Comparison of ENCODE assay signal across 12 cellular contexts in genomic region chr3:17810759-17811158, GRCh38.
A peak's percentile ranks its signal among the peaks of the same experiment; 100 is the strongest.
DNase-seq lines count a peak whose midpoint lies in the region; ATAC-seq, FAIRE-seq and TF ChIP-seq lines count a peak whose summit lies in the region.
"Had no signal": no experiment of that assay in that cellular context is flagged by ENCODE, and none has a peak within 500 bp of the region (broad histone marks: within the 10 kb centered on the region; RNA-seq: fewer than 3 reads in every experiment).

No MANE protein-coding gene starts in this region.

- H3K27me3 ChIP-seq in BE2C: no peaks in the 10 kb centered on the region
- H3K27me3 ChIP-seq in astrocyte (ENCODE audit: insufficient read depth, low read length): no peaks in the 10 kb centered on the region

- H3K36me3 Mint-ChIP-seq in astrocyte (ENCODE audit: low read depth, unreplicated experiment): no peaks in the 10 kb centered on the region
- H3K36me3 Mint-ChIP-seq in naive thymus-derived CD8-positive, alpha-beta T cell: no peaks in the 10 kb centered on the region

- no peak overlapping the region for H3K9ac ChIP-seq in astrocyte (ENCODE audit: low read length)

- POLR2A ChIA-PET in HEK293 (lab: Yijun Ruan, JAX): no interaction called here
- POLR2A ChIA-PET in naive thymus-derived CD8-positive, alpha-beta T cell (lab: Charles Lee): no interaction called here

- H3K27me3 Mint-ChIP-seq in astrocyte (ENCODE audit: low read depth, unreplicated experiment): no peaks in the 10 kb centered on the region
- H3K27me3 Mint-ChIP-seq in naive thymus-derived CD8-positive, alpha-beta T cell: peaks cover 5 to 21% (median 10%) of the 10 kb centered on the region in 5 donors

- intact Hi-C loops in posterior cingulate gyrus (cut with DNase I): no loop called here

- peak overlapping the region; percentile 30 for H3K4me2 ChIP-seq in astrocyte (ENCODE audit: low read length)

- no peaks in the 10 kb centered on the region for H3K9me3 ChIP-seq in BE2C
- no peaks in the 10 kb centered on the region for H3K9me3 ChIP-seq in HEK293 (ENCODE audit: control insufficient read depth, insufficient read depth, low read depth, low read length)
- H3K9me3 ChIP-seq in astrocyte (ENCODE audit: insufficient read depth, low read depth, low read length): no peaks in the 10 kb centered on the region

- no peak overlapping the region for H3K27ac Mint-ChIP-seq in astrocyte (ENCODE audit: unreplicated experiment)
- no peak overlapping the region for H3K27ac Mint-ChIP-seq in naive thymus-derived CD8-positive, alpha-beta T cell

- H3K9me3 Mint-ChIP-seq in astrocyte (ENCODE audit: unreplicated experiment): no peaks in the 10 kb centered on the region
- peaks cover 0 to 3% (median 0%) of the 10 kb centered on the region in 9 donors for H3K9me3 Mint-ChIP-seq in naive thymus-derived CD8-positive, alpha-beta T cell

- ATAC-seq in naive thymus-derived CD8-positive, alpha-beta T cell: no peak
- ATAC-seq in GM21619 (IDR thresholded peaks at IDR 0.05; ENCODE audit: unreplicated experiment): no peak

- no peaks in the 10 kb centered on the region for H4K20me1 ChIP-seq in astrocyte (ENCODE audit: insufficient read depth, low read length)

- no peaks in the 10 kb centered on the region for H3K4me1 ChIP-seq in BE2C
- peaks cover 2% of the 10 kb centered on the region; the same call in 1 of the 2 replicates for H3K4me1 ChIP-seq in HEK293 (ENCODE audit: control insufficient read depth, insufficient read depth, low read length)
- H3K4me1 ChIP-seq in astrocyte (ENCODE audit: insufficient read depth, low read length): peaks cover 10% of the 10 kb centered on the region

- H3K36me3 ChIP-seq in BE2C: no peaks in the 10 kb centered on the region
- H3K36me3 ChIP-seq in HEK293 (ENCODE audit: control insufficient read depth in 2 of 2, insufficient read depth in 1 of 2, low read length in 2 of 2): no peaks in the 10 kb centered on the region
- no peaks in the 10 kb centered on the region for H3K36me3 ChIP-seq in astrocyte (ENCODE audit: insufficient read depth, low read length)

- no peak overlapping the region for H2AFZ ChIP-seq in astrocyte (ENCODE audit: low read depth, low read length)

- peaks cover 25% of the 10 kb centered on the region for H3K4me1 Mint-ChIP-seq in astrocyte (ENCODE audit: low read depth, unreplicated experiment)
- H3K4me1 Mint-ChIP-seq in naive thymus-derived CD8-positive, alpha-beta T cell: peaks cover 6 to 18% (median 11%) of the 10 kb centered on the region in 4 donors

- peak; percentile 20 for FAIRE-seq in astrocyte (lab: Jason Lieb, UNC)
- FAIRE-seq: islet of Langerhans had no signal

- H3K4me3 ChIP-seq in BE2C (ENCODE audit: low read depth, low read length) (no peak overlapping the region), HEK293 (ENCODE audit: low read depth, low read length) (no peak overlapping the region), astrocyte (ENCODE audit: insufficient read depth, low read depth, low read length) (no peak overlapping the region)

- no peak overlapping the region for H3K4me3 Mint-ChIP-seq in astrocyte (ENCODE audit: unreplicated experiment)
- H3K4me3 Mint-ChIP-seq in naive thymus-derived CD8-positive, alpha-beta T cell: no peak overlapping the region

- CTCF ChIA-PET in HEK293 (lab: Yijun Ruan, JAX): interaction anchor here (0.7 to 1.7 kb wide), 3 partner anchors 10 to 795 kb away, joined by 3 to 5 read pairs (median 4); no protein-coding TSS in a partner anchor

- no peak for DNase-seq in BE2C
- DNase-seq in astrocyte (ENCODE audit: low read depth): peak; percentile 55
- DNase-seq in kidney glomerular epithelial cell (lab: John Stamatoyannopoulos, UW): peak; percentile 34
- no peak for DNase-seq in posterior cingulate gyrus
- no peak for DNase-seq in NK-92 (lab: John Stamatoyannopoulos, UW; ENCODE audit: unreplicated experiment)
- no peak for DNase-seq in naive thymus-derived CD8-positive, alpha-beta T cell
- DNase-seq: activated CD8-positive, alpha-beta memory T cell treated with anti-CD3 and anti-CD28 coated beads for 24 hours; caudate nucleus; NK-92 treated with Interleukin-12 subunit alpha and Interleukin-12 subunit beta, amount 100 ng/mL, for 24 hours had no signal

- H3K79me2 ChIP-seq in astrocyte (ENCODE audit: insufficient read depth, low read length): no peaks in the 10 kb centered on the region

- peak; percentile 6; the same call in 1 of the 2 replicates for TF ChIP-seq CTCF in BE2C (IDR thresholded peaks at IDR 0.05; ENCODE audit: low read depth, low read length)
- TF ChIP-seq CTCF in HEK293 (tag by site-specific recombination; IDR thresholded peaks at IDR 0.05): no peak
- peak; percentile 27 for TF ChIP-seq CTCF in astrocyte (IDR thresholded peaks at IDR 0.05; ENCODE audit: insufficient read depth, low read depth, low read length)

- H3K27ac ChIP-seq in HEK293 (ENCODE audit: extremely low read depth, low read depth, low read length): no peak overlapping the region
- no peak overlapping the region for H3K27ac ChIP-seq in astrocyte (ENCODE audit: low read depth, low read length)

TF ChIP-seq in HEK293, 187 proteins besides CTCF, POLR2A, EP300 and RAD21:
- TF ChIP-seq ZNF521 (tag by site-specific recombination; IDR thresholded peaks at IDR 0.05) (no peak), ZNF654 (tag by site-specific recombination; IDR thresholded peaks at IDR 0.05; ENCODE audit: low read depth) (peak; percentile 18; the same call in 1 of the 2 replicates), ZNF514 (tag by site-specific recombination; IDR thresholded peaks at IDR 0.05) (no peak), ZNF785 (tag by site-specific recombination; IDR thresholded peaks at IDR 0.05) (no peak)

Comparison
In these comparisons a context has a peak if more than half of its experiments do, and no peak if none do; other contexts are left out.
1. DNase-seq: peak in astrocyte (single experiment) and kidney glomerular epithelial cell (single experiment); none in BE2C (single experiment), posterior cingulate gyrus (0 of 10), NK-92 (single experiment) and naive thymus-derived CD8-positive, alpha-beta T cell (0 of 10).